Comparison of ENCODE assay signal across 10 cellular contexts in the genomic region with DNA sequence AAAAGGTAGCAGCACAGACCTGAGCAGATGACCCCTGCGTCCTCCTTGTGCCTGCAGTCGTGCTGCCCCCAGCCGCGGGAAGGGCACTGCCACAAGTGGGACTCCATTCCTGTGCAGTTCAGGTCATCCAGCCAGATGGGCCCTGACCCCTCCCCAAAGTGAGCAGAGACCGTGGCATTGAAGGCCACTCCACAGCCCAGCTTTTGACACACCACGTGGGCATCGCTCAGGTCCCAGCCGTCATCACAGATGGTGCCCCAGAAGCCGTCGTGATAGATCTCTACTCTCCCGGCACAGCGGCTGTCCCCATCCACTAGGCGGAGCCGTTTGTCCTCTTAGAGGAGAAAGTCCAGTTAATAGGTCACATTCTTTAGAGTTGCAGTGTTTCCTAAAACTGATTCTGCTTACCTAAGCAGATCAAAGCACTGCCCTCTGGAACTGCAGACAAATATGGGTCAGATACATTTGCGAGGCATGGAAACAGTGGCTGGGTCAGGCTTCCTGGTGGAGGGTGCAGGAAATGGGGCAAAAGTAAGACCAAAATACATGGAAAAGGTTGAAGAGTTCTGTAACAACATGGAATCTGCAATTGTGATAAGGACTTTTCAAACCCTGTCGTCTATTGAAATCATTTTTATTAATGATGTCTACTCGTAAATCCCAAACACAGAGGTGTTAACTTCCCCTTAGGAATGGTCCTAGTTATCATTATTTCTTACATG.
DNase-seq lines count a peak whose midpoint lies in the region; ATAC-seq and TF ChIP-seq lines count a peak whose summit lies in the region.
"Had no signal": no experiment of that assay in that cellular context is flagged by ENCODE, and none has a peak within 500 bp of the region (broad histone marks: within the 10 kb centered on the region; RNA-seq: fewer than 3 reads in every experiment).

No MANE protein-coding gene starts in this region.

- no peak overlapping the region for H3K27ac ChIP-seq in effector memory CD4-positive, alpha-beta T cell (ENCODE audit: insufficient read depth, low read length, poor library complexity, severe bottlenecking)

- no peaks in the 10 kb centered on the region for H3K9me3 ChIP-seq in effector memory CD4-positive, alpha-beta T cell (ENCODE audit: control insufficient read depth, low read length)

- peak overlapping the region; percentile 98 for H3K27ac Mint-ChIP-seq in glutamatergic neuron (ENCODE audit: unreplicated experiment)
- no peak overlapping the region for H3K27ac Mint-ChIP-seq in stimulated activated effector memory CD8-positive, alpha-beta T cell treated with anti-CD3 and anti-CD28 coated beads, Interleukin-12 subunit alpha, Interleukin-12 subunit beta, amount 100 ng/mL, for 72 hours
- H3K27ac Mint-ChIP-seq: naive B cell; T-helper 1 cell treated with Interleukin-12 subunit alpha and Interleukin-12 subunit beta and Interleukin-4 antibody, amounts not matched to agents 30 μg/mL and 1 μg/mL, for 36 hours had no signal

- peaks cover 8% of the 10 kb centered on the region for H3K36me3 Mint-ChIP-seq in glutamatergic neuron (ENCODE audit: unreplicated experiment)
- H3K36me3 Mint-ChIP-seq in stimulated activated effector memory CD8-positive, alpha-beta T cell treated with anti-CD3 and anti-CD28 coated beads, Interleukin-12 subunit alpha, Interleukin-12 subunit beta, amount 100 ng/mL, for 72 hours, result no peaks in the 10 kb centered on the region
- H3K36me3 Mint-ChIP-seq: naive B cell had no signal

- H3K27me3 ChIP-seq in effector memory CD4-positive, alpha-beta T cell (replicated peaks; ENCODE audit: control insufficient read depth, insufficient read depth, low read length, poor library complexity, severe bottlenecking), result peaks cover 2% of the 10 kb centered on the region

- peaks cover 39% of the 10 kb centered on the region for H3K4me1 Mint-ChIP-seq in glutamatergic neuron (ENCODE audit: low read depth, unreplicated experiment)
- no peaks in the 10 kb centered on the region for H3K4me1 Mint-ChIP-seq in stimulated activated effector memory CD8-positive, alpha-beta T cell treated with anti-CD3 and anti-CD28 coated beads, Interleukin-12 subunit alpha, Interleukin-12 subunit beta, amount 100 ng/mL, for 72 hours
- H3K4me1 Mint-ChIP-seq: naive B cell had no signal

- H3K27me3 Mint-ChIP-seq in glutamatergic neuron (ENCODE audit: unreplicated experiment), result peaks cover 9% of the 10 kb centered on the region

- H3K4me3 ChIP-seq in effector memory CD4-positive, alpha-beta T cell (ENCODE audit: insufficient read depth, low read depth, low read length, poor library complexity, severe bottlenecking), result no peak overlapping the region

- DNase-seq in EL, result peak; percentile 36
- peak; percentile 28 for DNase-seq in HuH-7.5 (ENCODE audit: low spot score)
- peak; percentile 0 for DNase-seq in SKM-1 treated with dmso at 0.1 percent for 144 hours (lab: John Stamatoyannopoulos, UW; ENCODE audit: unreplicated experiment)
- DNase-seq in glutamatergic neuron, result peak; percentile 82
- no peak for DNase-seq in stimulated activated effector memory CD8-positive, alpha-beta T cell treated with anti-CD3 and anti-CD28 coated beads, Interleukin-12 subunit alpha, Interleukin-12 subunit beta, amount 100 ng/mL, for 72 hours (ENCODE audit: low spot score in 2 of 2)
- no peak for DNase-seq in effector memory CD4-positive, alpha-beta T cell
- DNase-seq: naive B cell had no signal

- peaks cover 18% of the 10 kb centered on the region for H3K9me3 Mint-ChIP-seq in glutamatergic neuron (ENCODE audit: unreplicated experiment)
- no peaks in the 10 kb centered on the region for H3K9me3 Mint-ChIP-seq in stimulated activated effector memory CD8-positive, alpha-beta T cell treated with anti-CD3 and anti-CD28 coated beads, Interleukin-12 subunit alpha, Interleukin-12 subunit beta, amount 100 ng/mL, for 72 hours
- H3K9me3 Mint-ChIP-seq: T-helper 1 cell treated with Interleukin-12 subunit alpha and Interleukin-12 subunit beta and Interleukin-4 antibody, amounts not matched to agents 30 μg/mL and 1 μg/mL, for 36 hours had no signal

- peak; percentile 65 for TF ChIP-seq CTCF in glutamatergic neuron (IDR thresholded peaks at IDR 0.05; ENCODE audit: partially characterized antibody, unreplicated experiment)

- H3K36me3 ChIP-seq in effector memory CD4-positive, alpha-beta T cell (ENCODE audit: control insufficient read depth, insufficient read depth, low read length), result no peaks in the 10 kb centered on the region

- peak overlapping the region; percentile 48 for H3K4me3 Mint-ChIP-seq in glutamatergic neuron (ENCODE audit: unreplicated experiment)
- H3K4me3 Mint-ChIP-seq in stimulated activated effector memory CD8-positive, alpha-beta T cell treated with anti-CD3 and anti-CD28 coated beads, Interleukin-12 subunit alpha, Interleukin-12 subunit beta, amount 100 ng/mL, for 72 hours, result no peak overlapping the region
- H3K4me3 Mint-ChIP-seq: naive B cell; T-helper 1 cell treated with Interleukin-12 subunit alpha and Interleukin-12 subunit beta and Interleukin-4 antibody, amounts not matched to agents 30 μg/mL and 1 μg/mL, for 36 hours had no signal

- peak; percentile 49 for ATAC-seq in stimulated activated effector memory CD8-positive, alpha-beta T cell treated with anti-CD3 and anti-CD28 coated beads, Interleukin-12 subunit alpha, Interleukin-12 subunit beta, amount 100 ng/mL, for 72 hours
- ATAC-seq in GM21447 (IDR thresholded peaks at IDR 0.05; ENCODE audit: unreplicated experiment) (no peak), HG03025 (IDR thresholded peaks at IDR 0.05; ENCODE audit: low FRiP score, unreplicated experiment) (no peak)

- no peaks in the 10 kb centered on the region for H3K4me1 ChIP-seq in effector memory CD4-positive, alpha-beta T cell (ENCODE audit: control insufficient read depth, insufficient read depth, low read length, poor library complexity, severe bottlenecking)

Comparison
In these comparisons a context has a peak if more than half of its experiments do, and no peak if none do; other contexts are left out.
1. DNase-seq: peak in EL (single experiment), HuH-7.5 (single experiment), SKM-1 treated with dmso at 0.1 percent for 144 hours (single experiment) and glutamatergic neuron (single experiment); none in stimulated activated effector memory CD8-positive, alpha-beta T cell treated with anti-CD3 and anti-CD28 coated beads, Interleukin-12 subunit alpha, Interleukin-12 subunit beta, amount 100 ng/mL, for 72 hours (0 of 2) and effector memory CD4-positive, alpha-beta T cell (0 of 3).